10 cellular contexts compared by ENCODE assay signal in the genomic region with DNA sequence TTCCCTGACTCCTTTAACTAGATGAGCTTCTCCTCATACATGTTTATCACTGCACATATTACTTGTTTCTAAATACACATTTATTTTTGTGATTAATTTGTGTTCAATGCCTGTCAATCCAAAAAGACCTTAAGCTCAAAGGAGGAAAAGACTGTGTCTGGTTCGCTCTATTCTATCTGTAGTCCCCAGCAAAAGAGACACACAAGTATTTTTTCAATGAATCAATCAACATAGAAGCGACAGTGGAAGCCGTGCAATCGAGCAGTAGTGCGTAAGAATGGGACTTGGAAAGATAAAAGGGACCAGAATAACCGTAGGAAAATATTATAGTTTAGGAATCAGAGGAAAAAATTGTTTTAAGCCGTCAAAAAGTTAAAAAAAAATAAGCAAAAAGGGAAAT. TPM values are rescaled to one million over a fixed set of nuclear protein-coding genes. Genes with fewer than 3 reads are reported as not detected.
DNase-seq lines count a peak whose midpoint lies in the region; ATAC-seq, FAIRE-seq and TF ChIP-seq lines count a peak whose summit lies in the region.
"Had no signal": no experiment of that assay in that cellular context is flagged by ENCODE, and none has a peak within 500 bp of the region (broad histone marks: within the 10 kb centered on the region; RNA-seq: fewer than 3 reads in every experiment).

No MANE protein-coding gene starts in this region.

- H2AFZ ChIP-seq in astrocyte (ENCODE audit: low read depth, low read length) (peak overlapping the region; percentile 89), mesenchymal stem cell (ENCODE audit: low read depth, low read length) (no peak overlapping the region)

- H3K4me3 Mint-ChIP-seq in stimulated activated naive CD8-positive, alpha-beta T cell treated with anti-CD3 and anti-CD28 coated beads, Interleukin-15, Interleukin-2, amounts not matched to agents 100 ng/mL and 50 ng/mL, for 24 hours, result peak overlapping the region; percentile 95
- H3K4me3 Mint-ChIP-seq in astrocyte (ENCODE audit: unreplicated experiment), result peak overlapping the region; percentile 96

- no peak for DNase-seq in stimulated activated naive CD8-positive, alpha-beta T cell treated with anti-CD3 and anti-CD28 coated beads, Interleukin-15, Interleukin-2, amounts not matched to agents 100 U/mL and 50 U/mL, for 24 hours
- DNase-seq in astrocyte (ENCODE audit: low read depth), result no peak
- DNase-seq in mesenchymal stem cell, result no peak
- no peak for DNase-seq in iPS-NIHi11 (ENCODE audit: low spot score)
- DNase-seq in NCI-H1436 treated with DMSO at 0.1 percent for 48 hours (lab: John Stamatoyannopoulos, UW), result no peak
- DNase-seq in NCI-H2081 (lab: John Stamatoyannopoulos, UW), result no peak
- DNase-seq: activated effector memory CD4-positive, alpha-beta T cell treated with Interleukin-2 at 50 U/mL for 16 hours; stimulated activated CD4-positive, alpha-beta T cell treated with anti-CD3 and anti-CD28 coated beads, Interleukin-1b, Interleukin-23, amount 100 ng/mL, for 48 hours had no signal

- no peak overlapping the region for H2BK15ac ChIP-seq in mesenchymal stem cell (ENCODE audit: low read depth, poor library complexity, severe bottlenecking)

- H2BK12ac ChIP-seq in mesenchymal stem cell (ENCODE audit: low read length in 2 of 2), result no peak overlapping the region

- H3K23ac ChIP-seq in mesenchymal stem cell (ENCODE audit: low read length in 2 of 2), result no peak overlapping the region

- no peak overlapping the region for H4K8ac ChIP-seq in mesenchymal stem cell (ENCODE audit: low read length)

- H3K27ac ChIP-seq in astrocyte (ENCODE audit: low read depth, low read length), result peak overlapping the region; percentile 92
- no peak overlapping the region for H3K27ac ChIP-seq in mesenchymal stem cell (ENCODE audit: low read length, poor library complexity, severe bottlenecking)

- WGBS in mesenchymal stem cell, result 16% methylated on average over 6 of the region's 7 CpGs

- H3K9me3 ChIP-seq in astrocyte (ENCODE audit: insufficient read depth, low read depth, low read length), result no peaks in the 10 kb centered on the region
- H3K9me3 ChIP-seq in mesenchymal stem cell (ENCODE audit: control insufficient read depth, low read length), result no peaks in the 10 kb centered on the region

- H3K36me3 ChIP-seq in astrocyte (ENCODE audit: insufficient read depth, low read length), result no peaks in the 10 kb centered on the region
- peaks cover 3% of the 10 kb centered on the region in 2 experiments for H3K36me3 ChIP-seq in mesenchymal stem cell (ENCODE audit: control insufficient read depth in 1 of 2, insufficient read depth in 2 of 2, low read depth in 1 of 2, low read length in 2 of 2)

- H3K27me3 Mint-ChIP-seq in stimulated activated naive CD8-positive, alpha-beta T cell treated with anti-CD3 and anti-CD28 coated beads, Interleukin-15, Interleukin-2, amounts not matched to agents 100 ng/mL and 50 ng/mL, for 24 hours, result no peaks in the 10 kb centered on the region
- no peaks in the 10 kb centered on the region for H3K27me3 Mint-ChIP-seq in astrocyte (ENCODE audit: low read depth, unreplicated experiment)

- TF ChIP-seq CTCF in astrocyte (IDR thresholded peaks at IDR 0.05; ENCODE audit: insufficient read depth, low read depth, low read length), result no peak

- no peak for ATAC-seq in stimulated activated naive CD8-positive, alpha-beta T cell treated with anti-CD3 and anti-CD28 coated beads, Interleukin-15, Interleukin-2, amounts not matched to agents 100 U/mL and 50 U/mL, for 24 hours
- ATAC-seq in HG03135 (IDR thresholded peaks at IDR 0.05; ENCODE audit: unreplicated experiment), result no peak

- H3K36me3 Mint-ChIP-seq in stimulated activated naive CD8-positive, alpha-beta T cell treated with anti-CD3 and anti-CD28 coated beads, Interleukin-15, Interleukin-2, amounts not matched to agents 100 ng/mL and 50 ng/mL, for 24 hours (ENCODE audit: low read depth), result peaks cover 42% of the 10 kb centered on the region
- no peaks in the 10 kb centered on the region for H3K36me3 Mint-ChIP-seq in astrocyte (ENCODE audit: low read depth, unreplicated experiment)

- no peak overlapping the region for H2AK5ac ChIP-seq in mesenchymal stem cell (ENCODE audit: low read length, severe bottlenecking)

- no peaks in the 10 kb centered on the region for H3K9me3 Mint-ChIP-seq in stimulated activated naive CD8-positive, alpha-beta T cell treated with anti-CD3 and anti-CD28 coated beads, Interleukin-15, Interleukin-2, amounts not matched to agents 100 ng/mL and 50 ng/mL, for 24 hours
- no peaks in the 10 kb centered on the region for H3K9me3 Mint-ChIP-seq in astrocyte (ENCODE audit: unreplicated experiment)

- H3K4me3 ChIP-seq in astrocyte (ENCODE audit: insufficient read depth, low read depth, low read length) (peak overlapping the region; percentile 94), mesenchymal stem cell (ENCODE audit: insufficient read depth in 1 of 2, low read depth in 1 of 2, low read length in 2 of 2) (peak overlapping the region in 1 of 2 experiments; percentile 99)

- peaks cover 23% of the 10 kb centered on the region for H4K20me1 ChIP-seq in astrocyte (ENCODE audit: insufficient read depth, low read length)

- H3K14ac ChIP-seq in mesenchymal stem cell (ENCODE audit: low read length in 2 of 2), result no peak overlapping the region

- no peak overlapping the region for H2BK120ac ChIP-seq in mesenchymal stem cell (ENCODE audit: low read depth, low read length)

- H3K27ac Mint-ChIP-seq in stimulated activated naive CD8-positive, alpha-beta T cell treated with anti-CD3 and anti-CD28 coated beads, Interleukin-15, Interleukin-2, amounts not matched to agents 100 ng/mL and 50 ng/mL, for 24 hours, result peak overlapping the region; percentile 93
- H3K27ac Mint-ChIP-seq in astrocyte (ENCODE audit: unreplicated experiment), result peak overlapping the region; percentile 82

- FAIRE-seq in astrocyte (lab: Jason Lieb, UNC), result no peak

- H3K4me2 ChIP-seq in astrocyte (ENCODE audit: low read length), result peak overlapping the region; percentile 87
- H3K4me2 ChIP-seq in mesenchymal stem cell (ENCODE audit: low read length, poor library complexity, severe bottlenecking), result peak overlapping the region; percentile 56

- peaks cover 23% of the 10 kb centered on the region for H3K4me1 ChIP-seq in astrocyte (ENCODE audit: insufficient read depth, low read length)
- no peaks in the 10 kb centered on the region for H3K4me1 ChIP-seq in mesenchymal stem cell (ENCODE audit: control insufficient read depth, insufficient read depth, low read depth, low read length)

- peaks cover 61% of the 10 kb centered on the region for H3K4me1 Mint-ChIP-seq in stimulated activated naive CD8-positive, alpha-beta T cell treated with anti-CD3 and anti-CD28 coated beads, Interleukin-15, Interleukin-2, amounts not matched to agents 100 ng/mL and 50 ng/mL, for 24 hours (ENCODE audit: low read depth)
- peaks cover 21% of the 10 kb centered on the region for H3K4me1 Mint-ChIP-seq in astrocyte (ENCODE audit: low read depth, unreplicated experiment)

- H3K9ac ChIP-seq in astrocyte (ENCODE audit: low read length) (peak overlapping the region; percentile 93), mesenchymal stem cell (ENCODE audit: low read length) (peak overlapping the region; percentile 95)

- H3K18ac ChIP-seq in mesenchymal stem cell (ENCODE audit: low read depth in 1 of 2, low read length in 2 of 2), result no peak overlapping the region

- no peak overlapping the region for H3K4ac ChIP-seq in mesenchymal stem cell (ENCODE audit: low read depth in 1 of 2, low read length in 2 of 2)

- no peak overlapping the region for H4K91ac ChIP-seq in mesenchymal stem cell (ENCODE audit: low read length)

- no peak overlapping the region for H2BK5ac ChIP-seq in mesenchymal stem cell (ENCODE audit: low read depth, low read length, poor library complexity, severe bottlenecking)

- H3K27me3 ChIP-seq in astrocyte (ENCODE audit: insufficient read depth, low read length) (no peaks in the 10 kb centered on the region), mesenchymal stem cell (ENCODE audit: control insufficient read depth in 1 of 2, insufficient read depth in 1 of 2, low read length in 2 of 2) (no peaks in the 10 kb centered on the region)

- peaks cover 18% of the 10 kb centered on the region for H3K79me1 ChIP-seq in mesenchymal stem cell (replicated peaks; ENCODE audit: low read length, poor library complexity, severe bottlenecking)

- peaks cover 69% of the 10 kb centered on the region for H3K79me2 ChIP-seq in astrocyte (ENCODE audit: insufficient read depth, low read length)

RNA-seq across cellular contexts. Expression of a gene that starts 1.0 kb away (rescaled TPM):
- total RNA-seq in astrocyte, result 7.2 and 9.3 TPM in 2 replicates
- polyA plus RNA-seq in mesenchymal stem cell (2013, experiment 1 of 2), result 3.3 TPM
- polyA plus RNA-seq in mesenchymal stem cell (2013, experiment 2 of 2), result 2.8 TPM

RNA-seq across cellular contexts. Expression of a gene that starts 1.1 kb away (rescaled TPM):
- 25.2 and 30.5 TPM in 2 replicates for total RNA-seq in astrocyte
- polyA plus RNA-seq in mesenchymal stem cell (2013, experiment 1 of 2), result 11.3 TPM
- 11.8 TPM for polyA plus RNA-seq in mesenchymal stem cell (2013, experiment 2 of 2)

RNA-seq across cellular contexts. Expression of a gene that starts 25.5 kb away (rescaled TPM):
- total RNA-seq in astrocyte, result 106 and 111 TPM in 2 replicates
- 123 TPM for polyA plus RNA-seq in mesenchymal stem cell (2013, experiment 1 of 2)
- 118 TPM for polyA plus RNA-seq in mesenchymal stem cell (2013, experiment 2 of 2)
